In genomic region chr5:180668835-180669596, GRCh38 we compare ENCODE assay signal across 30 cellular contexts. TPM values are rescaled to one million over a fixed set of nuclear protein-coding genes. Genes with fewer than 3 reads are reported as not detected.
A peak's percentile ranks its signal among the peaks of the same experiment; 100 is the strongest.
DNase-seq lines count a peak whose midpoint lies in the region; ATAC-seq, FAIRE-seq and TF ChIP-seq lines count a peak whose summit lies in the region.
"Had no signal": no experiment of that assay in that cellular context is flagged by ENCODE, and none has a peak within 500 bp of the region (broad histone marks: within the 10 kb centered on the region; RNA-seq: fewer than 3 reads in every experiment).

No MANE protein-coding gene starts in this region.

- no peak overlapping the region for H3K4me3 Mint-ChIP-seq in activated naive CD8-positive, alpha-beta T cell treated with anti-CD3 and anti-CD28 coated beads, Interleukin-2, amount 10 ng/mL, durations not matched to agents 7 days and 5 days
- no peak overlapping the region for H3K4me3 Mint-ChIP-seq in activated naive CD8-positive, alpha-beta T cell treated with anti-CD3 and anti-CD28 coated beads for 36 hours
- H3K4me3 Mint-ChIP-seq: CD8-positive, alpha-beta T cell; IgD-negative memory B cell; T-helper 2 cell treated with Interferon-gamma antibody and Interleukin-4, amounts not matched to agents 5 μg/mL and 100 μg/mL, for 36 hours had no signal

- H3K9ac ChIP-seq in HepG2 (ENCODE audit: insufficient read depth, low read depth, low read length), result no peak overlapping the region
- H3K9ac ChIP-seq: GM23248 had no signal

- no peaks in the 10 kb centered on the region for H3K79me2 ChIP-seq in HepG2 (ENCODE audit: insufficient read depth, low read length)

- FAIRE-seq in HepG2 (lab: Jason Lieb, UNC), result no peak
- FAIRE-seq: A549, G401.6 had no signal

- WGBS in HepG2 (ENCODE audit: low lambda C conversion rate), result 6% methylated on average over 11 of the region's 17 CpGs

- no peak overlapping the region for H2AFZ ChIP-seq in HepG2 (ENCODE audit: low read length)
- H2AFZ ChIP-seq: GM23248 had no signal

- H3K9me3 ChIP-seq in HepG2 (ENCODE audit: low read length), result no peaks in the 10 kb centered on the region
- H3K9me3 ChIP-seq: A549, psoas muscle, thoracic aorta, uterus had no signal

- in situ Hi-C loops in HepG2 (cut with HindIII; ENCODE audit: extremely low pct_ligation_motif_present, low pct_unique_long_range_greater_than_20kb), result loop anchor here (5.0 kb wide), 1 partner anchor 57 kb away; no protein-coding TSS in a partner anchor

- H3K36me3 ChIP-seq in HepG2 (replicated peaks in 1 of 2; ENCODE audit: control insufficient read depth in 1 of 2, insufficient read depth in 2 of 2, low read length in 2 of 2), result no peaks in the 10 kb centered on the region
- H3K36me3 ChIP-seq: thoracic aorta, uterus had no signal

- no peak for ATAC-seq in activated naive CD8-positive, alpha-beta T cell treated with anti-CD3 and anti-CD28 coated beads, Interleukin-2, amount 10 ng/mL, durations not matched to agents 7 days and 5 days (ENCODE audit: low read depth)
- ATAC-seq in HepG2 (peak; percentile 65), HG03039 (IDR thresholded peaks at IDR 0.05; ENCODE audit: unreplicated experiment) (no peak)
- ATAC-seq: CD8-positive, alpha-beta T cell; psoas muscle had no signal

- peak overlapping the region in 1 of 3 experiments; percentile 16; a peak in 1 of 6 replicates for H3K4me3 ChIP-seq in HepG2 (replicated peaks in 1 of 3; ENCODE audit: insufficient read depth in 1 of 3, low read depth in 2 of 3, low read length in 3 of 3)
- H3K4me3 ChIP-seq: A549, GM23248, psoas muscle, thoracic aorta, uterus had no signal

- peaks cover 13% of the 10 kb centered on the region for H3K27me3 Mint-ChIP-seq in activated naive CD8-positive, alpha-beta T cell treated with anti-CD3 and anti-CD28 coated beads, Interleukin-2, amount 10 ng/mL, durations not matched to agents 7 days and 5 days
- peaks cover 7% of the 10 kb centered on the region for H3K27me3 Mint-ChIP-seq in activated naive CD8-positive, alpha-beta T cell treated with anti-CD3 and anti-CD28 coated beads for 36 hours

- H3K4me1 Mint-ChIP-seq in activated naive CD8-positive, alpha-beta T cell treated with anti-CD3 and anti-CD28 coated beads, Interleukin-2, amount 10 ng/mL, durations not matched to agents 7 days and 5 days, result peaks cover 12% of the 10 kb centered on the region
- peaks cover 7% of the 10 kb centered on the region for H3K4me1 Mint-ChIP-seq in activated naive CD8-positive, alpha-beta T cell treated with anti-CD3 and anti-CD28 coated beads for 36 hours

- peaks cover 24% of the 10 kb centered on the region for H3K4me1 ChIP-seq in HepG2 (ENCODE audit: insufficient read depth, low read length)
- H3K4me1 ChIP-seq: A549, psoas muscle, uterus had no signal

- no peak for DNase-seq in activated naive CD8-positive, alpha-beta T cell treated with anti-CD3 and anti-CD28 coated beads, Interleukin-2, amount 10 ng/mL, durations not matched to agents 7 days and 5 days
- DNase-seq in activated naive CD8-positive, alpha-beta T cell treated with anti-CD3 and anti-CD28 coated beads for 36 hours, result no peak
- peak; percentile 6 for DNase-seq in RPMI7951 (ENCODE audit: low read depth)
- peak; percentile 24 for DNase-seq in HepG2 (ENCODE audit: low spot score)
- DNase-seq in SKM-1 treated with dmso at 0.1 percent for 144 hours (lab: John Stamatoyannopoulos, UW; ENCODE audit: unreplicated experiment), result no peak
- no peak for DNase-seq in activated CD8-positive, alpha-beta memory T cell treated with anti-CD3 and anti-CD28 coated beads, Interleukin-2, amount 50 U/mL, for 4 hours
- DNase-seq in HCEC 1CT, result no peak
- DNase-seq: activated CD4-positive, alpha-beta T cell treated with anti-CD3 and anti-CD28 coated beads for 4 hours; activated naive CD4-positive, alpha-beta T cell treated with Interleukin-2 at 50 U/mL for 16 hours; AML-193; amniotic stem cell; CD8-positive, alpha-beta T cell; DMS53; GM23248; mesenchymal stem cell; naive B cell; NCI-H1436; NCI-H524 treated with DMSO at 0.1 percent for 48 hours; psoas muscle; stimulated activated CD4-positive, alpha-beta T cell treated with anti-CD3 and anti-CD28 coated beads, Interleukin-15, amount 100 ng/mL, for 24 hours; stimulated activated naive CD4-positive, alpha-beta T cell treated with Interleukin-2 at 50 U/mL for 16 hours; uterus had no signal

- H3K27ac Mint-ChIP-seq in activated naive CD8-positive, alpha-beta T cell treated with anti-CD3 and anti-CD28 coated beads, Interleukin-2, amount 10 ng/mL, durations not matched to agents 7 days and 5 days, result peak overlapping the region; percentile 12
- H3K27ac Mint-ChIP-seq in activated naive CD8-positive, alpha-beta T cell treated with anti-CD3 and anti-CD28 coated beads for 36 hours, result no peak overlapping the region
- H3K27ac Mint-ChIP-seq: CD8-positive, alpha-beta T cell; T-helper 2 cell treated with Interferon-gamma antibody and Interleukin-4, amounts not matched to agents 5 μg/mL and 100 μg/mL, for 36 hours had no signal

- intact Hi-C loops in HepG2 (cut with micrococcal nuclease; ENCODE audit: unreplicated experiment), result no loop called here

- H3K4me2 ChIP-seq in HepG2 (ENCODE audit: low read depth, low read length), result no peak overlapping the region; the same call in 1 of the 2 replicates
- H3K4me2 ChIP-seq: A549 had no signal

- POLR2A ChIA-PET in activated naive CD8-positive, alpha-beta T cell treated with anti-CD3 and anti-CD28 coated beads, Interleukin-2, amount 10 ng/mL, durations not matched to agents 7 days and 5 days (lab: Charles Lee), result no interaction called here
- POLR2A ChIA-PET in HepG2 (lab: Yijun Ruan, JAX), result no interaction called here

- TF ChIP-seq EP300 in HepG2 (IDR thresholded peaks at IDR 0.05; ENCODE audit: low read depth in 2 of 2, low read length in 2 of 2) (no peak), HepG2 (CRISPR knock-in tag; IDR thresholded peaks at IDR 0.05; ENCODE audit: borderline replicate concordance) (no peak)

- BruUV-seq in HepG2 (replicated peaks; lab: Mats Ljungman, UMichigan), result no TSS peak

- H3K27ac ChIP-seq in HepG2 (ENCODE audit: extremely low read length, insufficient read depth, low read length), result no peak overlapping the region
- H3K27ac ChIP-seq: A549, GM23248, psoas muscle, RWPE1, thoracic aorta, uterus had no signal

- peaks cover 0 to 14% of the 10 kb centered on the region in 2 experiments; a peak in 1 of 5 replicates for H3K27me3 ChIP-seq in HepG2 (ENCODE audit: control insufficient read depth in 1 of 2, insufficient read depth in 2 of 2, low read length in 2 of 2)

- no peak for TF ChIP-seq POLR2A in HepG2 (IDR thresholded peaks at IDR 0.05; ENCODE audit: insufficient read depth in 1 of 2, low read depth in 2 of 2, low read length in 2 of 2)

- H4K20me1 ChIP-seq in HepG2 (ENCODE audit: insufficient read depth, low read length), result no peaks in the 10 kb centered on the region

- no peaks in the 10 kb centered on the region for H3K9me3 Mint-ChIP-seq in activated naive CD8-positive, alpha-beta T cell treated with anti-CD3 and anti-CD28 coated beads, Interleukin-2, amount 10 ng/mL, durations not matched to agents 7 days and 5 days
- no peaks in the 10 kb centered on the region for H3K9me3 Mint-ChIP-seq in activated naive CD8-positive, alpha-beta T cell treated with anti-CD3 and anti-CD28 coated beads for 36 hours
- H3K9me3 Mint-ChIP-seq: CD8-positive, alpha-beta T cell; naive B cell; T-helper 2 cell treated with Interferon-gamma antibody and Interleukin-4, amounts not matched to agents 5 μg/mL and 100 μg/mL, for 36 hours had no signal

- CTCF ChIA-PET in HepG2 (lab: Yijun Ruan, JAX; ENCODE audit: low intra/inter-chr PET ratio, low total read pairs), result no interaction called here

- TF ChIP-seq RAD21 in HepG2 (CRISPR knock-in tag; IDR thresholded peaks at IDR 0.05), result no peak

- no peaks in the 10 kb centered on the region for H3K36me3 Mint-ChIP-seq in activated naive CD8-positive, alpha-beta T cell treated with anti-CD3 and anti-CD28 coated beads, Interleukin-2, amount 10 ng/mL, durations not matched to agents 7 days and 5 days
- H3K36me3 Mint-ChIP-seq in activated naive CD8-positive, alpha-beta T cell treated with anti-CD3 and anti-CD28 coated beads for 36 hours, result no peaks in the 10 kb centered on the region
- H3K36me3 Mint-ChIP-seq: CD8-positive, alpha-beta T cell; IgD-negative memory B cell; naive B cell had no signal

- TF ChIP-seq CTCF in HepG2 (CRISPR knock-in tag; IDR thresholded peaks at IDR 0.05), result no peak

TF ChIP-seq in HepG2, 621 proteins besides CTCF, POLR2A, EP300 and RAD21 (continues in another document):
- TF ChIP-seq ZNF510 (CRISPR knock-in tag; IDR thresholded peaks at IDR 0.05; ENCODE audit: low read depth), result no peak

RNA-seq across cellular contexts. Expression of gene FLT4, which starts 19.6 kb away (rescaled TPM):
- total RNA-seq in activated naive CD8-positive, alpha-beta T cell treated with anti-CD3 and anti-CD28 coated beads, Interleukin-2, amount 10 ng/mL, durations not matched to agents 7 days and 5 days, result 10 to 100 TPM; 11.6 to 13.2 TPM
- total RNA-seq in activated naive CD8-positive, alpha-beta T cell treated with anti-CD3 and anti-CD28 coated beads for 36 hours, result 1 to 10 TPM; 5.2 to 6.0 TPM
- total RNA-seq in RPMI7951 (2014; rRNA removed; shearing (Covaris generic)), result not detected in 2 replicates
- not detected in 2 replicates for total RNA-seq in HepG2 (2016; rRNA removed; fragmentation: Illumina TruSeq; extraction: Trizol)
- total RNA-seq in HepG2 (2016; cell fraction: cytosol; rRNA removed; fragmentation: Illumina TruSeq; extraction: Trizol; ENCODE audit: low read depth), result not detected in 2 replicates
- not detected in 2 replicates for total RNA-seq in HepG2 (2016; cell fraction: insoluble cytoplasmic fraction; rRNA removed; fragmentation: Illumina TruSeq; extraction: Trizol)
- total RNA-seq in HepG2 (2016; cell fraction: membrane; rRNA removed; fragmentation: Illumina TruSeq; extraction: Trizol), result not detected in 2 replicates
- total RNA-seq in HepG2 (2016; cell fraction: nucleus; rRNA removed; fragmentation: Illumina TruSeq; extraction: Trizol), result not detected in 2 replicates
- not detected in 2 replicates for polyA plus RNA-seq in HepG2 (2011; rRNA removed)
- polyA plus RNA-seq in HepG2 (2011; cell fraction: cytosol; rRNA removed), result 0.01 and 0.04 TPM in 2 replicates
- polyA plus RNA-seq in HepG2 (2011; cell fraction: nucleus; rRNA removed), result 0.10 and 0.19 TPM in 2 replicates
- not detected in 2 replicates for polyA plus RNA-seq in HepG2 (2012)
- polyA plus RNA-seq in HepG2 (2016; cell fraction: cytosol; fragmentation: Illumina TruSeq; extraction: Trizol; ENCODE audit: low read depth), result not detected in 2 replicates
- not detected in 2 replicates for polyA plus RNA-seq in HepG2 (2016; cell fraction: insoluble cytoplasmic fraction; fragmentation: Illumina TruSeq; extraction: Trizol; ENCODE audit: low read depth)
- polyA plus RNA-seq in HepG2 (2016; cell fraction: membrane; fragmentation: Illumina TruSeq; extraction: Trizol; ENCODE audit: low read depth), result not detected in 2 replicates
- polyA plus RNA-seq in HepG2 (2016; cell fraction: nucleus; fragmentation: Illumina TruSeq; extraction: Trizol; ENCODE audit: insufficient read depth, low read depth), result not detected in 2 replicates
- polyA minus RNA-seq in HepG2 (2011; rRNA and poly(A)+ RNA removed; ENCODE audit: low replicate concordance), result not detected in 2 replicates
- polyA minus RNA-seq in HepG2 (2011; cell fraction: cytosol; rRNA and poly(A)+ RNA removed), result not detected in 2 replicates
- polyA minus RNA-seq in HepG2 (2011; cell fraction: nucleus; rRNA and poly(A)+ RNA removed), result not detected in 2 replicates
- total RNA-seq: GM23248, M059J had no signal
- polyA plus RNA-seq: GM23248 had no signal

Comparison
In these comparisons a context has a peak if more than half of its experiments do, and no peak if none do; other contexts are left out.
1. DNase-seq: peak in RPMI7951 (single experiment) and HepG2 (single experiment); none in activated naive CD8-positive, alpha-beta T cell treated with anti-CD3 and anti-CD28 coated beads, Interleukin-2, amount 10 ng/mL, durations not matched to agents 7 days and 5 days (single experiment), activated naive CD8-positive, alpha-beta T cell treated with anti-CD3 and anti-CD28 coated beads for 36 hours (single experiment), SKM-1 treated with dmso at 0.1 percent for 144 hours (single experiment), activated CD8-positive, alpha-beta memory T cell treated with anti-CD3 and anti-CD28 coated beads, Interleukin-2, amount 50 U/mL, for 4 hours (single experiment) and HCEC 1CT (single experiment).